ENCODE assay signal across 13 cellular contexts in the genomic region with DNA sequence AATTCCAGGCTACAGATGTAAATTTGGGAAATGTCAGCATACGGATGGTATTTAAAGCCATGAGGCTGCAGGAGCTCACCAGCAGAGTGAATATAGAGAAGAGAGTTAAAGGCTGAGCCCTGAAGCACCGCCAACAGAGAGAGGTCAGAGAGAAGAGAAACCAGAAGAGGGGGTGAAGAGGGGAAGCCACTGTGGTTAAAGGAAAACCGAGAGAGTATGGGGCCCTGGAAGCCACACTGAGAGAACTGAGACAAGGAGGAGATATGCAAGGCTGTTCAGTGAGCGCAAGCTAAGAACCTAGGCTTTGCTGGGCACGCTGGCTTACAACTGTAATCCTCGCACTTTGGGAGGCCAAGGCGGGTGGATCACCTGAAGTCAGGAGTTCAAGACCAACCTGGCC. TPM values are rescaled to one million over a fixed set of nuclear protein-coding genes. Genes with fewer than 3 reads are reported as not detected.
A peak's percentile ranks its signal among the peaks of the same experiment; 100 is the strongest.
DNase-seq lines count a peak whose midpoint lies in the region; ATAC-seq and TF ChIP-seq lines count a peak whose summit lies in the region.
"Had no signal": no experiment of that assay in that cellular context is flagged by ENCODE, and none has a peak within 500 bp of the region (broad histone marks: within the 10 kb centered on the region; RNA-seq: fewer than 3 reads in every experiment).

No MANE protein-coding gene starts in this region.

- no peaks in the 10 kb centered on the region for H3K36me3 ChIP-seq in BLaER1
- no peaks in the 10 kb centered on the region for H3K36me3 ChIP-seq in BE2C
- H3K36me3 ChIP-seq: gastroesophageal sphincter had no signal

- no peak for TF ChIP-seq CTCF in BE2C (IDR thresholded peaks at IDR 0.05; ENCODE audit: low read depth, low read length)

- H3K27me3 Mint-ChIP-seq in activated naive CD8-positive, alpha-beta T cell treated with anti-CD3 and anti-CD28 coated beads, Interleukin-2, amount 50 U/mL, for 24 hours, result no peaks in the 10 kb centered on the region

- H3K4me1 ChIP-seq in BLaER1 (peaks cover 25% of the 10 kb centered on the region), BE2C (no peaks in the 10 kb centered on the region)
- H3K4me1 ChIP-seq: gastroesophageal sphincter had no signal

- no peak overlapping the region for H3K27ac ChIP-seq in BLaER1
- H3K27ac ChIP-seq: gastroesophageal sphincter, RWPE1 had no signal

- H3K27me3 ChIP-seq in BLaER1 (no peaks in the 10 kb centered on the region), BE2C (no peaks in the 10 kb centered on the region)
- H3K27me3 ChIP-seq: gastroesophageal sphincter had no signal

- no peaks in the 10 kb centered on the region for H3K9me3 Mint-ChIP-seq in activated naive CD8-positive, alpha-beta T cell treated with anti-CD3 and anti-CD28 coated beads, Interleukin-2, amount 50 U/mL, for 24 hours

- no peaks in the 10 kb centered on the region for H4K20me1 ChIP-seq in BLaER1

- no peaks in the 10 kb centered on the region for H3K36me3 Mint-ChIP-seq in activated naive CD8-positive, alpha-beta T cell treated with anti-CD3 and anti-CD28 coated beads, Interleukin-2, amount 50 U/mL, for 24 hours (ENCODE audit: low read depth)

- no peak overlapping the region for H3K9ac ChIP-seq in BLaER1

- DNase-seq in MV-4-11 (lab: John Stamatoyannopoulos, UW) (peak; percentile 94), OCI-M1 (lab: John Stamatoyannopoulos, UW) (no peak), BE2C (no peak)
- DNase-seq in activated naive CD8-positive, alpha-beta T cell treated with anti-CD3 and anti-CD28 coated beads, Interleukin-2, amount 50 U/mL, for 24 hours, result no peak
- DNase-seq: effector memory CD4-positive, alpha-beta T cell; NCI-H1092; stimulated activated CD4-positive, alpha-beta T cell treated with anti-CD3 and anti-CD28 coated beads, Interleukin-1b, Interleukin-23, amount 100 ng/mL, for 48 hours had no signal

- H3K4me1 Mint-ChIP-seq in activated naive CD8-positive, alpha-beta T cell treated with anti-CD3 and anti-CD28 coated beads, Interleukin-2, amount 50 U/mL, for 24 hours, result peaks cover 4% of the 10 kb centered on the region

- no peak overlapping the region for H3K27ac Mint-ChIP-seq in activated naive CD8-positive, alpha-beta T cell treated with anti-CD3 and anti-CD28 coated beads, Interleukin-2, amount 50 U/mL, for 24 hours

- H3K4me3 Mint-ChIP-seq in activated naive CD8-positive, alpha-beta T cell treated with anti-CD3 and anti-CD28 coated beads, Interleukin-2, amount 50 U/mL, for 24 hours, result no peak overlapping the region

- peak overlapping the region; percentile 39 for H3K4me2 ChIP-seq in BLaER1

- ATAC-seq in GM18870 (IDR thresholded peaks at IDR 0.05; ENCODE audit: unreplicated experiment) (peak; percentile 47), GM21360 (IDR thresholded peaks at IDR 0.05; ENCODE audit: unreplicated experiment) (no peak), SK-N-SH treated with all-trans-retinoic acid at 6 μM for 48 hours (no peak)
- ATAC-seq in activated naive CD8-positive, alpha-beta T cell treated with anti-CD3 and anti-CD28 coated beads, Interleukin-2, amount 50 U/mL, for 24 hours, result peak; percentile 43
- ATAC-seq: gastroesophageal sphincter had no signal

- H3K9me3 ChIP-seq in BLaER1 (peaks cover 11% of the 10 kb centered on the region), BE2C (no peaks in the 10 kb centered on the region)
- H3K9me3 ChIP-seq: gastroesophageal sphincter had no signal

- no peak overlapping the region for H3K4me3 ChIP-seq in BLaER1
- no peak overlapping the region for H3K4me3 ChIP-seq in BE2C (ENCODE audit: low read depth, low read length)
- H3K4me3 ChIP-seq: gastroesophageal sphincter had no signal

TF ChIP-seq in SK-N-SH treated with all-trans-retinoic acid at 6 μM for 48 hours, 23 proteins besides CTCF, POLR2A, EP300 and RAD21:
- no peak for TF ChIP-seq SNAI2 (CRISPR knock-in tag; IDR thresholded peaks at IDR 0.05)
- TF ChIP-seq ZC3H10 (CRISPR knock-in tag; IDR thresholded peaks at IDR 0.05), result no peak
- TF ChIP-seq ZFP30 (CRISPR knock-in tag; IDR thresholded peaks at IDR 0.05), result no peak
- TF ChIP-seq, protein P1, sequence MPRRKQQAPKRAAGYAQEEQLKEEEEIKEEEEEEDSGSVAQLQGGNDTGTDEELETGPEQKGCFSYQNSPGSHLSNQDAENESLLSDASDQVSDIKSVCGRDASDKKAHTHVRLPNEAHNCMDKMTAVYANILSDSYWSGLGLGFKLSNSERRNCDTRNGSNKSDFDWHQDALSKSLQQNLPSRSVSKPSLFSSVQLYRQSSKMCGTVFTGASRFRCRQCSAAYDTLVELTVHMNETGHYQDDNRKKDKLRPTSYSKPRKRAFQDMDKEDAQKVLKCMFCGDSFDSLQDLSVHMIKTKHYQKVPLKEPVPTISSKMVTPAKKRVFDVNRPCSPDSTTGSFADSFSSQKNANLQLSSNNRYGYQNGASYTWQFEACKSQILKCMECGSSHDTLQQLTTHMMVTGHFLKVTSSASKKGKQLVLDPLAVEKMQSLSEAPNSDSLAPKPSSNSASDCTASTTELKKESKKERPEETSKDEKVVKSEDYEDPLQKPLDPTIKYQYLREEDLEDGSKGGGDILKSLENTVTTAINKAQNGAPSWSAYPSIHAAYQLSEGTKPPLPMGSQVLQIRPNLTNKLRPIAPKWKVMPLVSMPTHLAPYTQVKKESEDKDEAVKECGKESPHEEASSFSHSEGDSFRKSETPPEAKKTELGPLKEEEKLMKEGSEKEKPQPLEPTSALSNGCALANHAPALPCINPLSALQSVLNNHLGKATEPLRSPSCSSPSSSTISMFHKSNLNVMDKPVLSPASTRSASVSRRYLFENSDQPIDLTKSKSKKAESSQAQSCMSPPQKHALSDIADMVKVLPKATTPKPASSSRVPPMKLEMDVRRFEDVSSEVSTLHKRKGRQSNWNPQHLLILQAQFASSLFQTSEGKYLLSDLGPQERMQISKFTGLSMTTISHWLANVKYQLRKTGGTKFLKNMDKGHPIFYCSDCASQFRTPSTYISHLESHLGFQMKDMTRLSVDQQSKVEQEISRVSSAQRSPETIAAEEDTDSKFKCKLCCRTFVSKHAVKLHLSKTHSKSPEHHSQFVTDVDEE (CRISPR knock-in tag; IDR thresholded peaks at IDR 0.05), result no peak
- TF ChIP-seq, protein P2, sequence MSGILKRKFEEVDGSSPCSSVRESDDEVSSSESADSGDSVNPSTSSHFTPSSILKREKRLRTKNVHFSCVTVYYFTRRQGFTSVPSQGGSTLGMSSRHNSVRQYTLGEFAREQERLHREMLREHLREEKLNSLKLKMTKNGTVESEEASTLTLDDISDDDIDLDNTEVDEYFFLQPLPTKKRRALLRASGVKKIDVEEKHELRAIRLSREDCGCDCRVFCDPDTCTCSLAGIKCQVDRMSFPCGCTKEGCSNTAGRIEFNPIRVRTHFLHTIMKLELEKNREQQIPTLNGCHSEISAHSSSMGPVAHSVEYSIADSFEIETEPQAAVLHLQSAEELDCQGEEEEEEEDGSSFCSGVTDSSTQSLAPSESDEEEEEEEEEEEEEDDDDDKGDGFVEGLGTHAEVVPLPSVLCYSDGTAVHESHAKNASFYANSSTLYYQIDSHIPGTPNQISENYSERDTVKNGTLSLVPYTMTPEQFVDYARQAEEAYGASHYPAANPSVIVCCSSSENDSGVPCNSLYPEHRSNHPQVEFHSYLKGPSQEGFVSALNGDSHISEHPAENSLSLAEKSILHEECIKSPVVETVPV (CRISPR knock-in tag; IDR thresholded peaks at IDR 0.05), result no peak
TF ChIP-seq in SK-N-SH treated with all-trans-retinoic acid at 6 μM for 48 hours: peak in this region for 0.

RNA-seq across cellular contexts. Expression of gene COPRS, which starts 24.6 kb away (rescaled TPM):
- polyA plus RNA-seq in BE2C (2012; ENCODE audit: insufficient read depth, insufficient read length, low read depth), result 14.8 TPM

Comparison
In these comparisons a context has a peak if more than half of its experiments do, and no peak if none do; other contexts are left out.
1. ATAC-seq: peak in GM18870 (single experiment) and activated naive CD8-positive, alpha-beta T cell treated with anti-CD3 and anti-CD28 coated beads, Interleukin-2, amount 50 U/mL, for 24 hours (single experiment); none in GM21360 (single experiment) and SK-N-SH treated with all-trans-retinoic acid at 6 μM for 48 hours (single experiment).